In the genomic region with DNA sequence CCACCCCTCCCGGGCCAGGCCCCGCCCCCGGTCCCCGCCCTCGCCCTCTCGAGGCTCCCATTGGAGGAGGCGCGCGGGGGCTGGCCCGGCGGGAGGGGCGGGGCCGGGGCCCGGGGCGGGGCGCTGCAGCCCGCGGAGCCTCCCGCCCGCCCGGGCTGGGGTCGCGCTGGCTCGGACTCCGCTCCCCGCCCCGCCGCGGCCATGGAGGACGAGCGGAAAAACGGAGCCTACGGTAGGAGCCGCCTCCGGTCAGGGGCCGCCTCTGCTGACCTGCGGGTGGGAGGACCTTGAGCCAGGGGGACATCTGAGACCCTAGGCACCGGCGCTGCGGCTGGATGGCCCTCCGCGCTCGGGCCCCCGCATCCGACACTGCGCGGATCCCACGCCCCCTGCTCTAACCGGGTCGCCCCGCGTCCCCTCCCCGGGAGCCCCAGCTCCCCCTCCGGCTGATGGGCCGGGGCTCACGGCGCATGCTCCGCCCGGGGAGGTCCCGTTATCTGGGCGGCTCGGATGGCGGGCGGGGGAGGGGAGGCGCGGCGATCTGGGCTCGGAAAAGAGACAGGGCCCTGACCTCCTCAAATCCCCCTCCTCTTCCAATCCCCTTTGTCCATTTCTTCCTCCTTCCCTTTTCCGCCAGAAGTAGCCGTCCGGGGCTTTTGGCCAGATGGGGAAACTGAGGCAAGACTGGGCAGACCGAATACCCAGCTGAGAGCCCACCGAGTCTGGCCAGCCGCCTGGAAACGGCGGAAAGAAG, we compare ENCODE assay signal across 8 cellular contexts. TPM values are rescaled to one million over a fixed set of nuclear protein-coding genes. Genes with fewer than 3 reads are reported as not detected.
DNase-seq lines count a peak whose midpoint lies in the region; ATAC-seq and TF ChIP-seq lines count a peak whose summit lies in the region.

No MANE protein-coding gene starts in this region.

- CTCF ChIA-PET in AG04449 (lab: Yijun Ruan, JAX), result interaction anchor here (1.2 to 3.4 kb wide), 9 partner anchors 9 to 97 kb away, joined by 3 to 21 read pairs (median 6); no protein-coding TSS in a partner anchor

- POLR2A ChIA-PET in AG04449 (lab: Yijun Ruan, JAX), result interaction anchor here (0.7 kb wide), 1 partner anchor 9 kb away, joined by 4 read pairs; no protein-coding TSS in a partner anchor

- peak overlapping the region; percentile 98 for H3K27ac ChIP-seq in OCI-LY1 (ENCODE audit: low read depth, low read length, poor library complexity, severe bottlenecking)

- H3K9me2 ChIP-seq in OCI-LY1 (ENCODE audit: low read depth, low read length), result no peaks in the 10 kb centered on the region

- H3K36me3 ChIP-seq in OCI-LY1 (ENCODE audit: insufficient read depth, low read length) (no peaks in the 10 kb centered on the region), mucosa of descending colon (ENCODE audit: low read depth) (no peaks in the 10 kb centered on the region)

- H3K4me1 ChIP-seq in OCI-LY1 (ENCODE audit: insufficient read depth, low read length, severe bottlenecking) (peaks cover 19% of the 10 kb centered on the region), mucosa of descending colon (ENCODE audit: low read depth) (peaks cover 6% of the 10 kb centered on the region)

- H3K27me3 ChIP-seq in OCI-LY1 (ENCODE audit: insufficient read depth, low read length), result no peaks in the 10 kb centered on the region; the same call in 1 of the 2 replicates

- no peak for TF ChIP-seq CTCF in AG04449 (IDR thresholded peaks at IDR 0.05; ENCODE audit: insufficient read depth, low read length, missing control alignments)
- no peak for TF ChIP-seq CTCF in OCI-LY1 (IDR thresholded peaks at IDR 0.05; ENCODE audit: low read length)
- no peak for TF ChIP-seq CTCF in epithelial cell of esophagus (IDR thresholded peaks at IDR 0.05; ENCODE audit: insufficient read depth, low read depth, low read length, missing control alignments)
- no peak for TF ChIP-seq CTCF in mucosa of descending colon (IDR thresholded peaks at IDR 0.05)

- H3K4me3 ChIP-seq in AG04449 (ENCODE audit: low read depth, low read length) (peak overlapping the region; percentile 96), OCI-LY1 (ENCODE audit: low read depth, low read length, poor library complexity, severe bottlenecking) (peak overlapping the region; percentile 83), epithelial cell of esophagus (ENCODE audit: low read length) (peak overlapping the region; percentile 55), mucosa of descending colon (peak overlapping the region; percentile 63)

- peak overlapping the region; percentile 95 for H3K9ac ChIP-seq in OCI-LY1 (ENCODE audit: low read length)

- H4K20me1 ChIP-seq in OCI-LY1 (ENCODE audit: insufficient read depth, low read length), result no peaks in the 10 kb centered on the region

- H3F3A ChIP-seq in OCI-LY1 (ENCODE audit: insufficient read depth, low read length), result no peaks in the 10 kb centered on the region

- DNase-seq in AG04449 (ENCODE audit: low read depth, low spot score), result no peak
- DNase-seq in activated T-cell treated with anti-CD3 and anti-CD28 coated beads for 24 hours (ENCODE audit: low read depth), result peak; percentile 82
- peak; percentile 77 for DNase-seq in epithelial cell of esophagus (ENCODE audit: low read depth)
- DNase-seq in mucosa of descending colon, result peak; percentile 90 to 91 (median 91)
- DNase-seq in stimulated activated CD8-positive, alpha-beta memory T cell treated with anti-CD3 and anti-CD28 coated beads, Interleukin-4, amount 100 ng/mL, for 1 hour (ENCODE audit: low read depth in 2 of 2, low spot score in 1 of 2), result peak; percentile 82 to 83

- no peak overlapping the region for H2AFZ ChIP-seq in OCI-LY1 (ENCODE audit: low read length)

- peak; percentile 61 for ATAC-seq in GM18867 (IDR thresholded peaks at IDR 0.05; ENCODE audit: unreplicated experiment)
- ATAC-seq in HG03439 (IDR thresholded peaks at IDR 0.05; ENCODE audit: unreplicated experiment), result peak; percentile 62
- ATAC-seq in mucosa of descending colon, result peak; percentile 98

- H3K4me2 ChIP-seq in OCI-LY1 (ENCODE audit: low read length), result peak overlapping the region; percentile 69

- H3K9me3 ChIP-seq in OCI-LY1 (ENCODE audit: low read length) (no peaks in the 10 kb centered on the region), mucosa of descending colon (no peaks in the 10 kb centered on the region)

- intact Hi-C loops in mucosa of descending colon (cut with DNase I, micrococcal nuclease), result no loop called here

- peaks cover 30% of the 10 kb centered on the region for H3K79me2 ChIP-seq in OCI-LY1 (ENCODE audit: insufficient read depth, low read length)

RNA-seq across cellular contexts. Expression of a gene that starts 15.4 kb away (rescaled TPM):
- 100 to 1,000 TPM in 2 of 3 donors, 10 to 100 TPM in 1; 42.6 to 140 (median 131) TPM for total RNA-seq in mucosa of descending colon

RNA-seq across cellular contexts. Expression of a gene that starts 22.8 kb away (rescaled TPM):
- 100 to 1,000 TPM in 2 of 3 donors, 10 to 100 TPM in 1; 90.0 to 179 (median 116) TPM for total RNA-seq in mucosa of descending colon

RNA-seq across cellular contexts. Expression of a gene that starts 33.7 kb away (rescaled TPM):
- 10 to 100 TPM in 2 of 3 donors, 1 to 10 TPM in 1; 6.1 to 12.1 (median 11.9) TPM for total RNA-seq in mucosa of descending colon

RNA-seq across cellular contexts. Expression of a gene that starts 36.7 kb away (rescaled TPM):
- total RNA-seq in mucosa of descending colon, result 10 to 100 TPM; 12.0 to 23.3 (median 17.0) TPM

RNA-seq across cellular contexts. Expression of a gene that starts 51.6 kb away (rescaled TPM):
- total RNA-seq in mucosa of descending colon, result 100 to 1,000 TPM; 151 to 213 (median 178) TPM
